In the genomic region with DNA sequence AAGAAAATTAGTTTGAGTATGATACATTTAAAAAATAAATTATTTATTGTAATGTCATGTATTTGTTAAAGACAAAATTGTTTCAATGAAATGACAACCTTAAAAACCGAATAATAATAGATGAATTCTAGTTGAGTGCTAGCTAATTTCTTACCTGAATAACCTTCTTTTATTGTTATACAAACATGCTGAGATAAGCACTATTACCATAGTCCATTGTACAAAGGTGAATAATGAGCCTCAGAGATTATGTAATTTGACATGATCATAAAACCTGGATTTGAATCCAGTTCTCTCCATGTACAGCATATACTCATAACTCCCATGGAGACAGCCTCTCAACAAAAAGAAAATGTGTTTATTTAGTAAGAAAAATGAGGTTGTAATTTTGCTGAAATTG, we compare ENCODE assay signal across 32 cellular contexts.
"Had no signal": no experiment of that assay in that cellular context is flagged by ENCODE, and none has a peak within 500 bp of the region (broad histone marks: within the 10 kb centered on the region; RNA-seq: fewer than 3 reads in every experiment).

No MANE protein-coding gene starts in this region.

- H3K27ac ChIP-seq: adrenal gland, cardiac muscle cell, VCaP had no signal

- DNase-seq: activated B cell treated with CpG ODN at 0.5 μM for 24 hours; activated CD4-positive, alpha-beta memory T cell treated with anti-CD3 and anti-CD28 coated beads for 36 hours; activated CD4-positive, alpha-beta T cell treated with anti-CD3 and anti-CD28 coated beads for 4 hours; activated CD4-positive, alpha-beta T cell treated with anti-CD3 and anti-CD28 coated beads, Interleukin-2, amount 10 ng/mL, durations not matched to agents 24 days and 14 days; activated CD4-positive, alpha-beta T cell treated with anti-CD3 and anti-CD28 coated beads, Interleukin-2, amount 50 U/mL, for 1 hour; activated CD4-positive, alpha-beta T cell treated with anti-CD3 and anti-CD28 coated beads, Interleukin-2, amount 50 U/mL, for 4 hours; activated CD4-positive, CD25-positive, alpha-beta regulatory T cell treated with anti-CD3 and anti-CD28 coated beads, Interleukin-2, amount 50 U/mL, for 72 hours; activated CD8-positive, alpha-beta memory T cell treated with anti-CD3 and anti-CD28 coated beads, Interleukin-2, amount 50 U/mL, for 4 hours; activated CD8-positive, alpha-beta T cell treated with anti-CD3 and anti-CD28 coated beads for 36 hours; activated effector memory CD4-positive, alpha-beta T cell treated with anti-CD3 and anti-CD28 coated beads, Interleukin-2, amount 50 U/mL, for 16 hours; activated gamma-delta T cell treated with Interleukin-2 at 50 U/mL for 16 hours; activated naive CD4-positive, alpha-beta T cell; activated naive CD4-positive, alpha-beta T cell treated with anti-CD3 and anti-CD28 coated beads for 36 hours; activated naive CD4-positive, alpha-beta T cell treated with anti-CD3 and anti-CD28 coated beads, Interleukin-2, amount 50 U/mL, for 16 hours; activated naive CD8-positive, alpha-beta T cell treated with anti-CD3 and anti-CD28 coated beads for 36 hours; activated T-cell treated with anti-CD3 and anti-CD28 coated beads for 4 hours; activated T-cell treated with anti-CD3 and anti-CD28 coated beads, Interleukin-2, amount 50 U/mL, for 1 hour; activated T-cell treated with anti-CD3 and anti-CD28 coated beads, Interleukin-2, amount 50 U/mL, for 4 hours; activated T-cell treated with anti-CD3 and anti-CD28 coated beads, Interleukin-2, amount 50 U/mL, for 72 hours; adrenal gland; amniotic stem cell; aorta; caudate nucleus; cerebellar nuclear complex; T-helper 2 cell; T-helper 9 cell had no signal

- H3K36me3 ChIP-seq: adrenal gland, cardiac muscle cell had no signal

- ATAC-seq: activated CD8-positive, alpha-beta T cell treated with anti-CD3 and anti-CD28 coated beads for 36 hours; activated naive CD4-positive, alpha-beta T cell treated with anti-CD3 and anti-CD28 coated beads, Interleukin-2, amount 50 U/mL, for 72 hours; activated T-cell treated with anti-CD3 and anti-CD28 coated beads, Interleukin-2, amount 50 U/mL, for 4 hours; activated T-cell treated with anti-CD3 and anti-CD28 coated beads, Interleukin-2, amount 50 U/mL, for 72 hours; activated T-helper 17 cell treated with anti-CD3 and anti-CD28 coated beads, Interleukin-2, amount 50 U/mL, for 72 hours had no signal

- H3K4me1 ChIP-seq: adrenal gland had no signal

- H3K27me3 ChIP-seq: cardiac muscle cell had no signal

- H3K4me3 ChIP-seq: adrenal gland, cardiac muscle cell had no signal

- FAIRE-seq: bronchial epithelial cell, TTC549 had no signal

- H3K9me3 ChIP-seq: adrenal gland had no signal
